ENCODE assay signal across 25 cellular contexts in the genomic region with DNA sequence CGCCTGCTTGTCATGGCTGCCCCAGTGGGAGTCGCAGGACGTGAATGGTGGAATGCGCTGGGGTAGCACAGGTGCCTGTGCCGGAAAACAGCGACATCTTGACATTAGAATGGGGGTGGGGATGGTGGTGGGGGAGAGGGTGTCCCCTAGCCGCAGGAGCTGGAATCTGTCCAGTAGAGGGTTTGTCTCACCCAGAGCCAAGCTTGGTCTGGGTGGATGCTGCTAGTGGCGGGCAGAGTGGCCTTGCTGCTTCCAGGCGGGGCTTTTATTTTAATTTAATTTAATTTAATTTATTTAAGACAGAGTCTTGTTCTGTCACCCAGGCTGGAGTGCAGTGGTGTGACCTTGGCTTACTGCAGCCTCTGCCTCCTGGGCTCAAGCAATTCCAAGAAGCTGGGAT. TPM values are rescaled to one million over a fixed set of nuclear protein-coding genes. Genes with fewer than 3 reads are reported as not detected.
DNase-seq lines count a peak whose midpoint lies in the region; ATAC-seq, FAIRE-seq and TF ChIP-seq lines count a peak whose summit lies in the region.
"Had no signal": no experiment of that assay in that cellular context is flagged by ENCODE, and none has a peak within 500 bp of the region (broad histone marks: within the 10 kb centered on the region; RNA-seq: fewer than 3 reads in every experiment).

No MANE protein-coding gene starts in this region.

- peaks cover 98% of the 10 kb centered on the region for H3K4me1 ChIP-seq in left ventricle myocardium inferior
- H3K4me1 ChIP-seq in right atrium auricular region, result peaks cover 0 to 92% of the 10 kb centered on the region in 2 donors
- H3K4me1 ChIP-seq in foreskin keratinocyte, result peaks cover 39% of the 10 kb centered on the region
- peaks cover 30 to 44% of the 10 kb centered on the region in 2 donors for H3K4me1 ChIP-seq in neuronal stem cell (ENCODE audit: control insufficient read depth in 2 of 2, insufficient read depth in 1 of 2, low read depth in 1 of 2, low read length in 2 of 2)

- no peaks in the 10 kb centered on the region for H3K4me1 Mint-ChIP-seq in activated CD4-positive, alpha-beta T cell treated with anti-CD3 and anti-CD28 coated beads, Interleukin-2, amount 10 ng/mL, durations not matched to agents 7 days and 5 days
- H3K4me1 Mint-ChIP-seq: stimulated activated effector memory CD8-positive, alpha-beta T cell treated with anti-CD3 and anti-CD28 coated beads, Interleukin-12 subunit alpha, Interleukin-12 subunit beta, amount 100 ng/mL, for 72 hours had no signal

- peak overlapping the region; percentile 82 for H3K18ac ChIP-seq in neuronal stem cell (ENCODE audit: low read length)

- H2BK120ac ChIP-seq in neuronal stem cell (ENCODE audit: low read depth, low read length), result peak overlapping the region; percentile 50

- no peak overlapping the region for H3K4ac ChIP-seq in neuronal stem cell (ENCODE audit: low read length)

- peaks cover 58% of the 10 kb centered on the region for H3K79me1 ChIP-seq in neuronal stem cell (ENCODE audit: low read depth, low read length)

- H3K27me3 ChIP-seq in left ventricle myocardium inferior (ENCODE audit: low read depth) (no peaks in the 10 kb centered on the region), right atrium auricular region (no peaks in the 10 kb centered on the region), foreskin keratinocyte (no peaks in the 10 kb centered on the region), neuronal stem cell (ENCODE audit: control insufficient read depth in 3 of 3, insufficient read depth in 3 of 3, low read depth in 1 of 3, low read length in 3 of 3) (no peaks in the 10 kb centered on the region)
- H3K27me3 ChIP-seq: colonic mucosa had no signal

- no peak overlapping the region for H4K8ac ChIP-seq in neuronal stem cell (ENCODE audit: low read depth, low read length)

- peak overlapping the region; percentile 67 for H3K14ac ChIP-seq in neuronal stem cell (ENCODE audit: low read length)

- H3K27me3 Mint-ChIP-seq in activated CD4-positive, alpha-beta T cell treated with anti-CD3 and anti-CD28 coated beads, Interleukin-2, amount 10 ng/mL, durations not matched to agents 7 days and 5 days, result no peaks in the 10 kb centered on the region
- H3K27me3 Mint-ChIP-seq: effector memory CD8-positive, alpha-beta T cell had no signal

- H4K91ac ChIP-seq in neuronal stem cell (ENCODE audit: low read depth, low read length, poor library complexity), result no peak overlapping the region

- FAIRE-seq in frontal cortex (lab: Jason Lieb, UNC), result no peak
- FAIRE-seq: GM19239 had no signal

- TF ChIP-seq CTCF in left ventricle myocardium inferior (IDR thresholded peaks at IDR 0.05; ENCODE audit: borderline replicate concordance), result no peak
- TF ChIP-seq CTCF in right atrium auricular region (IDR thresholded peaks at IDR 0.05), result no peak
- no peak for TF ChIP-seq CTCF in foreskin keratinocyte (conservative IDR thresholded peaks at IDR 0.05)

- peak overlapping the region; percentile 85 for H2BK15ac ChIP-seq in neuronal stem cell (ENCODE audit: low read length)

- no peak overlapping the region for H2AFZ ChIP-seq in neuronal stem cell (ENCODE audit: low read length)
- H2AFZ ChIP-seq: GM23248 had no signal

- H3K36me3 ChIP-seq in left ventricle myocardium inferior (no peaks in the 10 kb centered on the region), right atrium auricular region (no peaks in the 10 kb centered on the region), neuronal stem cell (replicated peaks in 1 of 2; ENCODE audit: control insufficient read depth in 2 of 2, insufficient read depth in 2 of 2, low read length in 2 of 2) (peaks cover 11 to 31% of the 10 kb centered on the region in 2 donors)
- H3K36me3 ChIP-seq: colonic mucosa, thoracic aorta had no signal

- H3K27ac Mint-ChIP-seq in activated CD4-positive, alpha-beta T cell treated with anti-CD3 and anti-CD28 coated beads, Interleukin-2, amount 10 ng/mL, durations not matched to agents 7 days and 5 days, result no peak overlapping the region
- H3K27ac Mint-ChIP-seq: effector memory CD8-positive, alpha-beta T cell; natural killer cell; stimulated activated effector memory CD8-positive, alpha-beta T cell treated with anti-CD3 and anti-CD28 coated beads, Interleukin-12 subunit alpha, Interleukin-12 subunit beta, amount 100 ng/mL, for 72 hours; T-helper 17 cell had no signal

- no peaks in the 10 kb centered on the region for H3K36me3 Mint-ChIP-seq in activated CD4-positive, alpha-beta T cell treated with anti-CD3 and anti-CD28 coated beads, Interleukin-2, amount 10 ng/mL, durations not matched to agents 7 days and 5 days (ENCODE audit: low read depth)
- H3K36me3 Mint-ChIP-seq: natural killer cell; stimulated activated effector memory CD8-positive, alpha-beta T cell treated with anti-CD3 and anti-CD28 coated beads, Interleukin-12 subunit alpha, Interleukin-12 subunit beta, amount 100 ng/mL, for 72 hours had no signal

- H2AK5ac ChIP-seq in neuronal stem cell (ENCODE audit: low read depth, low read length), result peak overlapping the region; percentile 26

- intact Hi-C loops in left ventricle myocardium inferior (cut with micrococcal nuclease), result no loop called here

- CTCF ChIA-PET in activated CD4-positive, alpha-beta T cell treated with anti-CD3 and anti-CD28 coated beads, Interleukin-2, amount 10 ng/mL, durations not matched to agents 7 days and 5 days (lab: Charles Lee), result no interaction called here

- no peak overlapping the region for H2BK5ac ChIP-seq in neuronal stem cell (ENCODE audit: low read length)

- H2BK12ac ChIP-seq in neuronal stem cell (ENCODE audit: low read length), result peak overlapping the region; percentile 35

- no peak overlapping the region for H3K23ac ChIP-seq in neuronal stem cell (ENCODE audit: low read depth, low read length, poor library complexity)

- no peak overlapping the region for H3K4me2 ChIP-seq in neuronal stem cell (ENCODE audit: insufficient read depth, low read length, poor library complexity, severe bottlenecking)

- H3K4me3 ChIP-seq in left ventricle myocardium inferior (no peak overlapping the region), right atrium auricular region (no peak overlapping the region), neuronal stem cell (ENCODE audit: low read length in 2 of 2) (no peak overlapping the region)
- H3K4me3 ChIP-seq: colonic mucosa, GM23248, thoracic aorta had no signal

- H3K9ac ChIP-seq in neuronal stem cell (ENCODE audit: low read depth, low read length, poor library complexity), result no peak overlapping the region
- H3K9ac ChIP-seq: GM23248 had no signal

- no peak for DNase-seq in left ventricle myocardium inferior
- DNase-seq in right atrium auricular region (ENCODE audit: low spot score), result no peak
- no peak for DNase-seq in foreskin keratinocyte
- DNase-seq in neuronal stem cell (ENCODE audit: low spot score), result no peak
- no peak for DNase-seq in DMS53 treated with DMSO at 0.1 percent for 48 hours (lab: John Stamatoyannopoulos, UW; ENCODE audit: unreplicated experiment)
- no peak for DNase-seq in frontal cortex (ENCODE audit: low spot score in 2 of 2)
- no peak for DNase-seq in NK-92 (lab: John Stamatoyannopoulos, UW; ENCODE audit: unreplicated experiment)
- no peak for DNase-seq in activated CD4-positive, alpha-beta T cell treated with anti-CD3 and anti-CD28 coated beads, Interleukin-2, amount 10 ng/mL, durations not matched to agents 7 days and 5 days
- DNase-seq: activated CD4-positive, alpha-beta T cell treated with anti-CD3 and anti-CD28 coated beads, Interleukin-2, amount 50 U/mL, for 1 hour; activated CD8-positive, alpha-beta memory T cell treated with anti-CD3 and anti-CD28 coated beads, Interleukin-2, amount 50 U/mL, for 4 hours; activated effector memory CD4-positive, alpha-beta T cell treated with Interleukin-2 at 50 U/mL for 16 hours; colonic mucosa; effector memory CD8-positive, alpha-beta T cell; GM23248; Kasumi-1; natural killer cell; NCI-H187 treated with DMSO at 0.1 percent for 48 hours; NCI-H345; NCI-H774; PC-3; posterior cingulate gyrus; T-helper 17 cell had no signal

- ATAC-seq in foreskin keratinocyte, result no peak
- ATAC-seq: effector memory CD8-positive, alpha-beta T cell; natural killer cell; PC-3; stimulated activated effector memory CD8-positive, alpha-beta T cell treated with anti-CD3 and anti-CD28 coated beads, Interleukin-12 subunit alpha, Interleukin-12 subunit beta, amount 100 ng/mL, for 72 hours; T-helper 17 cell had no signal

- no peak overlapping the region for H3K4me3 Mint-ChIP-seq in activated CD4-positive, alpha-beta T cell treated with anti-CD3 and anti-CD28 coated beads, Interleukin-2, amount 10 ng/mL, durations not matched to agents 7 days and 5 days
- H3K4me3 Mint-ChIP-seq: effector memory CD8-positive, alpha-beta T cell; natural killer cell; stimulated activated effector memory CD8-positive, alpha-beta T cell treated with anti-CD3 and anti-CD28 coated beads, Interleukin-12 subunit alpha, Interleukin-12 subunit beta, amount 100 ng/mL, for 72 hours; T-helper 17 cell had no signal

- peak overlapping the region; percentile 85 for H3K27ac ChIP-seq in left ventricle myocardium inferior (replicated peaks)
- peak overlapping the region in 1 of 2 donors; percentile 88 for H3K27ac ChIP-seq in right atrium auricular region
- H3K27ac ChIP-seq in foreskin keratinocyte, result peak overlapping the region; percentile 17
- no peak overlapping the region for H3K27ac ChIP-seq in neuronal stem cell (replicated peaks; ENCODE audit: low read length)
- H3K27ac ChIP-seq: colonic mucosa, thoracic aorta had no signal

- H3K9me3 ChIP-seq in left ventricle myocardium inferior (replicated peaks) (no peaks in the 10 kb centered on the region), right atrium auricular region (no peaks in the 10 kb centered on the region), neuronal stem cell (replicated peaks in 1 of 2; ENCODE audit: control insufficient read depth in 2 of 2, insufficient read depth in 1 of 2, low read depth in 1 of 2, low read length in 2 of 2) (peaks cover 0 to 6% of the 10 kb centered on the region in 2 donors)
- H3K9me3 ChIP-seq: colonic mucosa, thoracic aorta had no signal

- no peaks in the 10 kb centered on the region for H3K9me3 Mint-ChIP-seq in activated CD4-positive, alpha-beta T cell treated with anti-CD3 and anti-CD28 coated beads, Interleukin-2, amount 10 ng/mL, durations not matched to agents 7 days and 5 days
- H3K9me3 Mint-ChIP-seq: effector memory CD8-positive, alpha-beta T cell; natural killer cell; stimulated activated effector memory CD8-positive, alpha-beta T cell treated with anti-CD3 and anti-CD28 coated beads, Interleukin-12 subunit alpha, Interleukin-12 subunit beta, amount 100 ng/mL, for 72 hours had no signal

- no CpG with 5 or more reads among the region's 9 CpGs for WGBS in neuronal stem cell (ENCODE audit: extremely low coverage in 2 of 2, insufficient read length in 2 of 2, insufficient replicate concordance in 1 of 2), 2 donors

- POLR2A ChIA-PET in activated CD4-positive, alpha-beta T cell treated with anti-CD3 and anti-CD28 coated beads, Interleukin-2, amount 10 ng/mL, durations not matched to agents 7 days and 5 days (lab: Charles Lee), result no interaction called here

RNA-seq across cellular contexts. Expression of a gene that starts 7.7 kb away (rescaled TPM):
- total RNA-seq in left ventricle myocardium inferior (27.9 TPM), right atrium auricular region (10 to 100 TPM; 27.9 to 36.5 TPM), foreskin keratinocyte (104 and 106 TPM in 2 replicates), frontal cortex (19.2 TPM)
- 117 and 118 TPM in 2 replicates for polyA plus RNA-seq in foreskin keratinocyte
- polyA plus RNA-seq in neuronal stem cell (2013, experiment 1 of 2), result 30.9 TPM
- polyA plus RNA-seq in neuronal stem cell (2013, experiment 2 of 2), result 31.6 TPM
- 1 to 10 TPM; 2.8 TPM for total RNA-seq in activated CD4-positive, alpha-beta T cell treated with anti-CD3 and anti-CD28 coated beads, Interleukin-2, amount 10 ng/mL, durations not matched to agents 7 days and 5 days

RNA-seq across cellular contexts. Expression of a gene that starts 51.0 kb away (rescaled TPM):
- total RNA-seq in left ventricle myocardium inferior (15.9 TPM), right atrium auricular region (10 to 100 TPM; 12.9 to 17.5 TPM), foreskin keratinocyte (26.1 and 27.1 TPM in 2 replicates), frontal cortex (10.2 TPM)
- polyA plus RNA-seq in foreskin keratinocyte, result 41.1 and 43.9 TPM in 2 replicates
- polyA plus RNA-seq in neuronal stem cell (2013, experiment 1 of 2), result 14.3 TPM
- polyA plus RNA-seq in neuronal stem cell (2013, experiment 2 of 2), result 13.1 TPM
- total RNA-seq in activated CD4-positive, alpha-beta T cell treated with anti-CD3 and anti-CD28 coated beads, Interleukin-2, amount 10 ng/mL, durations not matched to agents 7 days and 5 days, result 10 to 100 TPM; 31.3 to 32.9 TPM
